Comparison of ENCODE assay signal across 8 cellular contexts in genomic region chr15:77118787-77119410, GRCh38. TPM values are rescaled to one million over a fixed set of nuclear protein-coding genes. Genes with fewer than 3 reads are reported as not detected.
DNase-seq lines count a peak whose midpoint lies in the region; ATAC-seq and TF ChIP-seq lines count a peak whose summit lies in the region.

No MANE protein-coding gene starts in this region.

- intact Hi-C loops in CD14-positive monocyte (cut with micrococcal nuclease): loop anchor here (2.0 to 5.0 kb wide), 3 partner anchors 378 to 424 kb away; no protein-coding TSS in a partner anchor

- peak; percentile 68 for TF ChIP-seq CTCF in CD14-positive monocyte (IDR thresholded peaks at IDR 0.05)
- TF ChIP-seq CTCF in GM20000 (IDR thresholded peaks at IDR 0.05; ENCODE audit: extremely low read depth, missing control alignments): peak; percentile 83

- peaks cover 0 to 4% (median 2%) of the 10 kb centered on the region in 3 donors for H3K27me3 Mint-ChIP-seq in CD14-positive monocyte (ENCODE audit: low read depth in 3 of 3)
- H3K27me3 Mint-ChIP-seq in activated T-helper 17 cell treated with anti-CD3 and anti-CD28 coated beads, Interleukin-2, amount 50 U/mL, for 72 hours: no peaks in the 10 kb centered on the region

- DNase-seq in CD14-positive monocyte (ENCODE audit: low spot score) (no peak), GM20000 (ENCODE audit: low spot score) (peak; percentile 58), NCI-H460 (ENCODE audit: extremely low read depth, low read depth) (peak; percentile 52), germinal center (ENCODE audit: low spot score) (peak; percentile 36), pons (ENCODE audit: low spot score) (peak; percentile 91)

- ATAC-seq in activated T-helper 17 cell treated with anti-CD3 and anti-CD28 coated beads, Interleukin-2, amount 50 U/mL, for 72 hours (replicated peaks): peak; percentile 45
- ATAC-seq in HG03442 (IDR thresholded peaks at IDR 0.05; ENCODE audit: unreplicated experiment): no peak
- no peak for ATAC-seq in GM18873 (IDR thresholded peaks at IDR 0.05; ENCODE audit: low FRiP score, unreplicated experiment)

- H3K4me3 Mint-ChIP-seq in CD14-positive monocyte: no peak overlapping the region
- H3K4me3 Mint-ChIP-seq in activated T-helper 17 cell treated with anti-CD3 and anti-CD28 coated beads, Interleukin-2, amount 50 U/mL, for 72 hours: no peak overlapping the region

- H3K4me1 Mint-ChIP-seq in CD14-positive monocyte: peaks cover 4% of the 10 kb centered on the region
- H3K4me1 Mint-ChIP-seq in activated T-helper 17 cell treated with anti-CD3 and anti-CD28 coated beads, Interleukin-2, amount 50 U/mL, for 72 hours: no peaks in the 10 kb centered on the region

- H3K36me3 Mint-ChIP-seq in CD14-positive monocyte: peaks cover 12 to 15% of the 10 kb centered on the region in 2 donors
- no peaks in the 10 kb centered on the region for H3K36me3 Mint-ChIP-seq in activated T-helper 17 cell treated with anti-CD3 and anti-CD28 coated beads, Interleukin-2, amount 50 U/mL, for 72 hours (ENCODE audit: low read depth)

- H3K27ac Mint-ChIP-seq in CD14-positive monocyte: no peak overlapping the region
- no peak overlapping the region for H3K27ac Mint-ChIP-seq in activated T-helper 17 cell treated with anti-CD3 and anti-CD28 coated beads, Interleukin-2, amount 50 U/mL, for 72 hours

- H3K9me3 Mint-ChIP-seq in CD14-positive monocyte: no peaks in the 10 kb centered on the region
- H3K9me3 Mint-ChIP-seq in activated T-helper 17 cell treated with anti-CD3 and anti-CD28 coated beads, Interleukin-2, amount 50 U/mL, for 72 hours: no peaks in the 10 kb centered on the region

RNA-seq across cellular contexts. Expression of gene TSPAN3, which starts 48.0 kb away (rescaled TPM):
- 10 to 100 TPM; 53.2 to 68.0 TPM for polyA plus RNA-seq in CD14-positive monocyte
- total RNA-seq in NCI-H460 (2014; rRNA removed; shearing (Covaris generic)): 147 and 149 TPM in 2 replicates
- 159 and 205 TPM in 2 replicates for polyA plus RNA-seq in NCI-H460 (2014; cell fraction: nucleus; rRNA removed)
- total RNA-seq in activated T-helper 17 cell treated with anti-CD3 and anti-CD28 coated beads, Interleukin-2, amount 50 U/mL, for 72 hours: 10 to 100 TPM in 1 of 2 donors, 1 to 10 TPM in 1; 9.6 to 27.6 TPM
